14 cellular contexts compared by ENCODE assay signal in the genomic region with DNA sequence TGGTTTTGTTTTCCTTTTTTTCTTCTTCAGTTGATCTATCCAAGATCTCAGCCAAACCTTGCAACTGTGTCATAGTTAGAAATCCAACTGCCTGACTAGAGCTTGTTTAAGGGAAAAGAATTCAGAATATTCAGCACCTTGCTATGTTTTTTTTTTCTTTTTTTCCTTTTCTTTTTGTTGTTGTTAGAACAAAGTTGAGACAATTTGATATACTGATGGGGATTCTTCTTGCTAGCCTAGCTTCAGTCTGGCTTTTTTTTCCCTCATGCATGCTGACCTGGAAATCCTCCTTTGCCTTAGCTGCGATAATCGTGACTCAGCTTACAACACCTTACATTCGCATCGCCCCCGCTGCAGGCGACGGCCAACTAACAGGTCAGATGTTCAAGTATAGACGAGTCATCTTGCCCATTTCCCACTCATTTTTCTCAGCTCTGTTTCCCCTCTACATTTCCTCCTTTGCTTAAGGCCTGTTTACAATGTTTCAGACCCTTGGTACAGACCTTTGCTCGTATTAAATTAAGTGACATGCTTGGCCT.
DNase-seq lines count a peak whose midpoint lies in the region; TF ChIP-seq lines count a peak whose summit lies in the region.
"Had no signal": no experiment of that assay in that cellular context is flagged by ENCODE, and none has a peak within 500 bp of the region (broad histone marks: within the 10 kb centered on the region; RNA-seq: fewer than 3 reads in every experiment).

No MANE protein-coding gene starts in this region.

- peaks cover 0 to 4% (median 0%) of the 10 kb centered on the region in 3 donors for H3K27me3 Mint-ChIP-seq in immature natural killer cell (ENCODE audit: low read depth in 3 of 3)

- intact Hi-C loops in mammary epithelial cell (cut with micrococcal nuclease): no loop called here

- H3K79me2 ChIP-seq in ACC112 (ENCODE audit: control insufficient read depth, insufficient read depth, low read length, unreplicated experiment): no peaks in the 10 kb centered on the region
- no peaks in the 10 kb centered on the region for H3K79me2 ChIP-seq in mammary epithelial cell (ENCODE audit: insufficient read depth, low read length)

- H3K4me1 Mint-ChIP-seq in immature natural killer cell: peaks cover 12 to 35% of the 10 kb centered on the region in 2 donors

- no TSS peak for BruUV-seq in mammary epithelial cell (replicated peaks; lab: Mats Ljungman, UMichigan)

- no peaks in the 10 kb centered on the region for H3K9me3 ChIP-seq in mammary epithelial cell (replicated peaks; ENCODE audit: insufficient read depth, low read length)
- H3K9me3 ChIP-seq: sigmoid colon, transverse colon had no signal

- no peaks in the 10 kb centered on the region for H3K36me3 ChIP-seq in ACC112 (ENCODE audit: insufficient read depth, low read length)
- H3K36me3 ChIP-seq in mammary epithelial cell (ENCODE audit: insufficient read depth, low read length): no peaks in the 10 kb centered on the region
- H3K36me3 ChIP-seq: sigmoid colon, transverse colon had no signal

- H3K27me3 ChIP-seq in ACC112 (ENCODE audit: insufficient read depth, low read length) (no peaks in the 10 kb centered on the region), mammary epithelial cell (ENCODE audit: insufficient read depth, low read length) (no peaks in the 10 kb centered on the region)
- H3K27me3 ChIP-seq: sigmoid colon, transverse colon had no signal

- H3K4me3 ChIP-seq in ACC112 (ENCODE audit: low read depth, low read length) (peak overlapping the region; percentile 55; the same call in 1 of the 2 replicates), mammary epithelial cell (replicated peaks in 1 of 3; ENCODE audit: insufficient read depth in 1 of 3, low read depth in 2 of 3, low read length in 3 of 3) (no peak overlapping the region)
- H3K4me3 ChIP-seq: sigmoid colon, transverse colon had no signal

- peak overlapping the region; percentile 66 for H3K4me2 ChIP-seq in mammary epithelial cell (ENCODE audit: insufficient read depth, low read depth, low read length)

- H3K27ac Mint-ChIP-seq in immature natural killer cell: peak overlapping the region in 4 of 6 donors; percentile 51 to 91 (median 64)
- H3K27ac Mint-ChIP-seq: activated naive CD4-positive, alpha-beta T cell treated with anti-CD3 and anti-CD28 coated beads, Interleukin-2, amount 50 U/mL, for 72 hours had no signal

- H2AFZ ChIP-seq in ACC112 (ENCODE audit: low read length, unreplicated experiment) (no peak overlapping the region), mammary epithelial cell (ENCODE audit: low read depth, low read length) (no peak overlapping the region)

- H3K4me3 Mint-ChIP-seq in immature natural killer cell: peak overlapping the region in 3 of 5 donors; percentile 48 to 73 (median 54)

- H3K9me3 Mint-ChIP-seq in immature natural killer cell: peaks cover 0 to 14% (median 0%) of the 10 kb centered on the region in 6 donors

- H3K36me3 Mint-ChIP-seq in immature natural killer cell: peaks cover 0 to 3% (median 0%) of the 10 kb centered on the region in 3 donors
- H3K36me3 Mint-ChIP-seq: activated naive CD4-positive, alpha-beta T cell treated with anti-CD3 and anti-CD28 coated beads, Interleukin-2, amount 50 U/mL, for 72 hours had no signal

- no peaks in the 10 kb centered on the region for H4K20me1 ChIP-seq in mammary epithelial cell (ENCODE audit: insufficient read depth, low read length)

- no peak overlapping the region for H3K9ac ChIP-seq in mammary epithelial cell (ENCODE audit: insufficient read depth, low read length)

- dilution Hi-C loops in mammary epithelial cell (cut with HindIII; ENCODE audit: low sequenced_read_pairs): no loop called here

- DNase-seq in HT1080 (ENCODE audit: low read depth) (peak; percentile 36), mammary epithelial cell (peak; percentile 70), immature natural killer cell (peak in 2 of 3 donors; percentile 13 to 35), DMS 273 (lab: John Stamatoyannopoulos, UW; ENCODE audit: unreplicated experiment) (no peak), SK-N-DZ (ENCODE audit: low spot score) (no peak), retina (no peak), SW 1271 (lab: John Stamatoyannopoulos, UW) (no peak)
- DNase-seq: effector CD8-positive, alpha-beta T cell; GDM1; NCI-H187 treated with DMSO at 0.1 percent for 48 hours; sigmoid colon; transverse colon had no signal

- in situ Hi-C loops in mammary epithelial cell (cut with MboI; ENCODE audit: low sequenced_read_pairs in 2 of 2): no loop called here

- CTCF ChIA-PET in mammary epithelial cell (lab: Charles Lee; ENCODE audit: low non-redundant PET): interaction anchor here (0.5 to 0.6 kb wide), 2 partner anchors 18 to 818 kb away, joined by 3 to 4 read pairs; no protein-coding TSS in a partner anchor

- H3K27ac ChIP-seq in ACC112 (ENCODE audit: low read depth, low read length): peak overlapping the region; percentile 88
- H3K27ac ChIP-seq in mammary epithelial cell (ENCODE audit: insufficient read depth, low read depth, low read length): peak overlapping the region; percentile 41
- H3K27ac ChIP-seq: sigmoid colon, transverse colon had no signal

- 29% methylated on average over 9 of the region's 9 CpGs for WGBS in mammary epithelial cell (ENCODE audit: low coverage, missing lambda C conversion rate)

- TF ChIP-seq CTCF in mammary epithelial cell (conservative IDR thresholded peaks at IDR 0.05 in 1 of 2, IDR thresholded peaks at IDR 0.05 in 1 of 2; ENCODE audit: extremely low read depth in 1 of 2, insufficient read depth in 1 of 2, low read depth in 1 of 2, low read length in 2 of 2): no peak

- H3K4me1 ChIP-seq in ACC112 (ENCODE audit: control insufficient read depth, insufficient read depth, low read length, unreplicated experiment) (peaks cover 70% of the 10 kb centered on the region), mammary epithelial cell (ENCODE audit: insufficient read depth, low read length) (peaks cover 40% of the 10 kb centered on the region)
- H3K4me1 ChIP-seq: transverse colon had no signal

Comparison
In these comparisons a context has a peak if more than half of its experiments do, and no peak if none do; other contexts are left out.
1. DNase-seq: peak in HT1080 (single experiment), mammary epithelial cell (single experiment) and immature natural killer cell (2 of 3); none in DMS 273 (single experiment), SK-N-DZ (single experiment), retina (single experiment) and SW 1271 (0 of 2).